Comparison of ENCODE assay signal across 8 cellular contexts in the genomic region with DNA sequence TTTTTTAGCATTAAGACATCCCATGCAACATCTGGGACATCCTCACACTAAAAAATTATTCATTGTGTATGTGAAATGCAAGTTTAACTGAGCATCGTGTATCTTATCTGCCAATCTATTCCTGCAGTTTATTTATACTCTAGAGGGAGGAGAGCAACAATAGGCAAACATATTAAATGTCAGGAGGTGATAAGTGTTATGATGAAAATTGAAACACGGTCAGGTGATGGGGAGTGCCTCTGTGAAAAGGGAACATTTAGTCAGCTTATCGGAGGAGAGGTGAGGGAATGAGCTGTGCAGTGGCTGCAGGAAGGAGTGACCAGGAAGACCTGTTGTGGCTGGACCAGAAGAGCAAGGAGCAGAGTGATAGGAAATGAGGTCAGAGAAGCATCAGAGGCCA. TPM values are rescaled to one million over a fixed set of nuclear protein-coding genes. Genes with fewer than 3 reads are reported as not detected.
DNase-seq lines count a peak whose midpoint lies in the region; ATAC-seq, FAIRE-seq and TF ChIP-seq lines count a peak whose summit lies in the region.

No MANE protein-coding gene starts in this region.

- CTCF ChIA-PET in T-cell (lab: Charles Lee), result interaction anchor here in 1 of 2 donors (0.6 to 0.7 kb wide), 2 partner anchors 52 to 313 kb away, joined by 3 to 4 read pairs; a partner anchor contains a TSS

- no peaks in the 10 kb centered on the region for H3K27me3 Mint-ChIP-seq in activated T-cell treated with anti-CD3 and anti-CD28 coated beads, Interleukin-2, amount 50 U/mL, for 4 hours (ENCODE audit: low read depth)
- no peaks in the 10 kb centered on the region for H3K27me3 Mint-ChIP-seq in T-cell

- H3K4me3 Mint-ChIP-seq in activated T-cell treated with anti-CD3 and anti-CD28 coated beads, Interleukin-2, amount 50 U/mL, for 4 hours, result peak overlapping the region; percentile 97
- peak overlapping the region; percentile 88 to 90 (median 88) for H3K4me3 Mint-ChIP-seq in T-cell

- no peak overlapping the region for H3K4me3 ChIP-seq in small intestine (ENCODE audit: low read depth in 1 of 2, low read length in 2 of 2)

- H3K9me3 ChIP-seq in small intestine (ENCODE audit: control insufficient read depth, low read depth), result no peaks in the 10 kb centered on the region

- peak overlapping the region; percentile 19 for H3K27ac ChIP-seq in foreskin keratinocyte
- H3K27ac ChIP-seq in small intestine (ENCODE audit: low read depth in 1 of 2, low read length in 1 of 2), result peak overlapping the region; percentile 30 to 92

- H3K9me3 Mint-ChIP-seq in activated T-cell treated with anti-CD3 and anti-CD28 coated beads, Interleukin-2, amount 50 U/mL, for 4 hours, result no peaks in the 10 kb centered on the region
- no peaks in the 10 kb centered on the region for H3K9me3 Mint-ChIP-seq in T-cell

- no peaks in the 10 kb centered on the region for H3K4me1 ChIP-seq in foreskin keratinocyte
- peaks cover 3 to 18% of the 10 kb centered on the region in 2 donors for H3K4me1 ChIP-seq in small intestine (ENCODE audit: control insufficient read depth in 2 of 2, insufficient read depth in 1 of 2, low read depth in 1 of 2, low read length in 1 of 2)

- peaks cover 15% of the 10 kb centered on the region for H3K36me3 Mint-ChIP-seq in activated T-cell treated with anti-CD3 and anti-CD28 coated beads, Interleukin-2, amount 50 U/mL, for 4 hours (ENCODE audit: insufficient read depth)
- H3K36me3 Mint-ChIP-seq in T-cell, result peaks cover 16% of the 10 kb centered on the region

- POLR2A ChIA-PET in T-cell (lab: Charles Lee), result interaction anchor here in 1 of 2 donors (1.0 kb wide), 2 partner anchors 15 to 43 kb away, joined by 3 read pairs; no protein-coding TSS in a partner anchor

- peaks cover 42% of the 10 kb centered on the region for H3K4me1 Mint-ChIP-seq in activated T-cell treated with anti-CD3 and anti-CD28 coated beads, Interleukin-2, amount 50 U/mL, for 4 hours (ENCODE audit: low read depth)
- H3K4me1 Mint-ChIP-seq in T-cell, result peaks cover 33 to 48% (median 43%) of the 10 kb centered on the region in 3 donors

- H3K27ac Mint-ChIP-seq in T-cell, result peak overlapping the region; percentile 90 to 96

- DNase-seq in activated T-cell treated with anti-CD3 and anti-CD28 coated beads, Interleukin-2, amount 50 U/mL, for 4 hours, result no peak
- DNase-seq in activated T-cell treated with anti-CD3 and anti-CD28 coated beads for 4 hours (no peak), T-cell (no peak), foreskin keratinocyte (peak in 1 of 2 donors; percentile 50), small intestine (peak; percentile 83), GDM1 (lab: John Stamatoyannopoulos, UW) (no peak), GM19238 (ENCODE audit: insufficient read length, low spot score) (no peak)

- no peak for TF ChIP-seq CTCF in foreskin keratinocyte (conservative IDR thresholded peaks at IDR 0.05)

- FAIRE-seq in small intestine (lab: Jason Lieb, UNC), result no peak

- WGBS in small intestine, 3 donors, result 6 to 12% (median 8%) methylated on average over 3 of the region's 3 CpGs

- no peak for ATAC-seq in activated T-cell treated with anti-CD3 and anti-CD28 coated beads, Interleukin-2, amount 50 U/mL, for 4 hours
- ATAC-seq in T-cell (replicated peaks in 1 of 4), result no peak
- ATAC-seq in foreskin keratinocyte, result no peak
- no peak for ATAC-seq in GM21526 (IDR thresholded peaks at IDR 0.05; ENCODE audit: low FRiP score, unreplicated experiment)

- H3K27me3 ChIP-seq in foreskin keratinocyte (no peaks in the 10 kb centered on the region), small intestine (ENCODE audit: control insufficient read depth in 2 of 2, insufficient read depth in 2 of 2, low read length in 2 of 2) (no peaks in the 10 kb centered on the region)

- H3K36me3 ChIP-seq in small intestine (ENCODE audit: control insufficient read depth in 2 of 2, insufficient read depth in 2 of 2, low read length in 2 of 2), result peaks cover 2 to 3% of the 10 kb centered on the region in 2 donors

RNA-seq across cellular contexts. Expression of a gene that starts 0.8 kb away (rescaled TPM):
- total RNA-seq in activated T-cell treated with anti-CD3 and anti-CD28 coated beads, Interleukin-2, amount 50 U/mL, for 4 hours, result 10 to 100 TPM; 46.8 to 48.6 (median 48.4) TPM
- total RNA-seq in T-cell, result 10 to 100 TPM; 78.0 to 90.2 (median 82.5) TPM
- 63.7 and 65.1 TPM in 2 replicates for total RNA-seq in foreskin keratinocyte
- 14.5 and 17.1 TPM in 2 replicates for polyA plus RNA-seq in foreskin keratinocyte
- 10 to 100 TPM; 25.0 to 31.3 (median 25.1) TPM for polyA plus RNA-seq in small intestine

RNA-seq across cellular contexts. Expression of a gene that starts 48.0 kb away (rescaled TPM):
- total RNA-seq in activated T-cell treated with anti-CD3 and anti-CD28 coated beads, Interleukin-2, amount 50 U/mL, for 4 hours, result not detected
- total RNA-seq in T-cell (not detected), foreskin keratinocyte (not detected in 2 replicates)
- polyA plus RNA-seq in foreskin keratinocyte (not detected in 2 replicates), small intestine (not detected)

RNA-seq across cellular contexts. Expression of a gene that starts 51.5 kb away (rescaled TPM):
- total RNA-seq in activated T-cell treated with anti-CD3 and anti-CD28 coated beads, Interleukin-2, amount 50 U/mL, for 4 hours, result 10 to 100 TPM; 35.7 to 42.5 (median 39.3) TPM
- total RNA-seq in T-cell, result 10 to 100 TPM; 22.0 to 31.2 (median 26.0) TPM
- total RNA-seq in foreskin keratinocyte, result 34.0 and 35.9 TPM in 2 replicates
- polyA plus RNA-seq in foreskin keratinocyte, result 25.7 and 30.9 TPM in 2 replicates
- polyA plus RNA-seq in small intestine, result 10 to 100 TPM; 23.0 to 37.4 (median 31.8) TPM
